In genomic region chr12:111841750-111842555, GRCh38 we compare ENCODE assay signal across 8 cellular contexts.
DNase-seq lines count a peak whose midpoint lies in the region; ATAC-seq and TF ChIP-seq lines count a peak whose summit lies in the region.

TSS of gene MAPKAPK5 (plus strand) at chr12:111842228. CDS start at chr12:111842734, 506 bp downstream.

- peak within 1 kb of the TSS; percentile 98 for H3K4me3 Mint-ChIP-seq in activated naive CD4-positive, alpha-beta T cell treated with anti-CD3 and anti-CD28 coated beads, Interleukin-2, amount 10 ng/mL, durations not matched to agents 7 days and 5 days

- H3K36me3 ChIP-seq in GM06990 (ENCODE audit: control insufficient read depth, insufficient read depth, low read length): peaks cover 5% of the 10 kb centered on the region
- H3K36me3 ChIP-seq in SK-N-MC (ENCODE audit: insufficient read depth, low read length): peaks cover 36% of the 10 kb centered on the region

- H3K27me3 Mint-ChIP-seq in activated naive CD4-positive, alpha-beta T cell treated with anti-CD3 and anti-CD28 coated beads, Interleukin-2, amount 10 ng/mL, durations not matched to agents 7 days and 5 days: no peaks in the 10 kb centered on the region

- peak; percentile 98 for DNase-seq in GM06990 (ENCODE audit: extremely low read depth, insufficient read length)
- peak; percentile 83 for DNase-seq in NCI-H1048 (lab: John Stamatoyannopoulos, UW)
- DNase-seq in SK-N-MC (ENCODE audit: low read depth, low spot score): peak; percentile 81
- peak; percentile 97 for DNase-seq in activated naive CD4-positive, alpha-beta T cell treated with anti-CD3 and anti-CD28 coated beads, Interleukin-2, amount 10 ng/mL, durations not matched to agents 7 days and 5 days
- peak; percentile 95 for DNase-seq in germinal center (ENCODE audit: low spot score)
- peak; percentile 67 for DNase-seq in non-pigmented ciliary epithelial cell (ENCODE audit: low read depth)
- peak; percentile 22 to 93 (median 84) for DNase-seq in substantia nigra (lab: John Stamatoyannopoulos, UW)

- no peaks in the 10 kb centered on the region for H3K9me3 Mint-ChIP-seq in activated naive CD4-positive, alpha-beta T cell treated with anti-CD3 and anti-CD28 coated beads, Interleukin-2, amount 10 ng/mL, durations not matched to agents 7 days and 5 days

- peak within 1 kb of the TSS; percentile 95 for H3K9ac ChIP-seq in SK-N-MC (ENCODE audit: insufficient read length)

- H3K4me1 Mint-ChIP-seq in activated naive CD4-positive, alpha-beta T cell treated with anti-CD3 and anti-CD28 coated beads, Interleukin-2, amount 10 ng/mL, durations not matched to agents 7 days and 5 days: peaks cover 63% of the 10 kb centered on the region

- ATAC-seq in HG02571 (IDR thresholded peaks at IDR 0.05; ENCODE audit: unreplicated experiment): peak; percentile 76

- H3K27me3 ChIP-seq in GM06990 (replicated peaks; ENCODE audit: control insufficient read depth, insufficient read depth, low read length): no peaks in the 10 kb centered on the region

- H3K27ac ChIP-seq in SK-N-MC (peak within 1 kb of the TSS; percentile 95), substantia nigra (ENCODE audit: low read depth, low read length, poor library complexity, severe bottlenecking) (peak within 1 kb of the TSS; percentile 77)

- CTCF ChIA-PET in activated naive CD4-positive, alpha-beta T cell treated with anti-CD3 and anti-CD28 coated beads, Interleukin-2, amount 10 ng/mL, durations not matched to agents 7 days and 5 days (lab: Charles Lee): interaction anchor here (1.1 to 1.3 kb wide), 3 partner anchors 15 to 172 kb away, joined by 3 to 4 read pairs (median 3); no protein-coding TSS in a partner anchor

- peak within 1 kb of the TSS; percentile 98 for H3K4me3 ChIP-seq in GM06990 (replicated peaks; ENCODE audit: low read depth, low read length)
- H3K4me3 ChIP-seq in SK-N-MC: peak within 1 kb of the TSS; percentile 88

- H3K36me3 Mint-ChIP-seq in activated naive CD4-positive, alpha-beta T cell treated with anti-CD3 and anti-CD28 coated beads, Interleukin-2, amount 10 ng/mL, durations not matched to agents 7 days and 5 days: peaks cover 47% of the 10 kb centered on the region

- no peaks in the 10 kb centered on the region for H3K9me3 ChIP-seq in SK-N-MC (ENCODE audit: low read depth, low read length)

- TF ChIP-seq CTCF in GM06990 (IDR thresholded peaks at IDR 0.05; ENCODE audit: insufficient read depth, low read length, poor library complexity, severe bottlenecking): no peak

- peak within 1 kb of the TSS; percentile 98 for H3K27ac Mint-ChIP-seq in activated naive CD4-positive, alpha-beta T cell treated with anti-CD3 and anti-CD28 coated beads, Interleukin-2, amount 10 ng/mL, durations not matched to agents 7 days and 5 days

Comparison
In these comparisons a context has a peak if more than half of its experiments do, and no peak if none do; other contexts are left out.
1. Peak in every context shown above with its lines: DNase-seq, ATAC-seq, H3K4me3 ChIP-seq and H3K27ac ChIP-seq.